ENCODE assay signal across 8 cellular contexts in genomic region chr2:180005465-180005864, GRCh38. TPM values are rescaled to one million over a fixed set of nuclear protein-coding genes. Genes with fewer than 3 reads are reported as not detected.
DNase-seq lines count a peak whose midpoint lies in the region; ATAC-seq and TF ChIP-seq lines count a peak whose summit lies in the region.
"Not testable (repeated sequence)": the region's sequence is repeated elsewhere in the genome, so short reads cannot be mapped to it uniquely, and the experiment has no call there.

No MANE protein-coding gene starts in this region.

- H3F3A ChIP-seq in neural cell (ENCODE audit: insufficient read depth, low read length, poor library complexity, severe bottlenecking): not testable (repeated sequence)

- DNase-seq in DND-41; IMR-90; activated naive CD4-positive, alpha-beta T cell treated with anti-CD3 and anti-CD28 coated beads, Interleukin-2, amount 10 ng/mL, durations not matched to agents 7 days and 5 days: not testable (repeated sequence)

- not testable (repeated sequence) for H3K18ac ChIP-seq in IMR-90 (ENCODE audit: low read depth, low read length)

- H4K20me1 ChIP-seq in DND-41 (ENCODE audit: insufficient read depth, low read length): peaks cover 31% of the 10 kb centered on the region; the same call in 1 of the 2 replicates
- not testable (repeated sequence) for H4K20me1 ChIP-seq in IMR-90 (ENCODE audit: insufficient read depth, low read length); neural cell (ENCODE audit: insufficient read depth)

- H3K23ac ChIP-seq in IMR-90 (ENCODE audit: low read depth, low read length): not testable (repeated sequence)

- not testable (repeated sequence) for H3K36me3 Mint-ChIP-seq in T-helper 1 cell treated with Interleukin-12 subunit alpha and Interleukin-12 subunit beta and Interleukin-4 antibody, amounts not matched to agents 30 μg/mL and 1 μg/mL, for 36 hours (ENCODE audit: low read depth); activated naive CD4-positive, alpha-beta T cell treated with anti-CD3 and anti-CD28 coated beads, Interleukin-2, amount 10 ng/mL, durations not matched to agents 7 days and 5 days

- not testable (repeated sequence) for H2BK5ac ChIP-seq in IMR-90 (ENCODE audit: low read depth, low read length, poor library complexity, severe bottlenecking)

- BruUV-seq in IMR-90 (replicated peaks; lab: Mats Ljungman, UMichigan): not testable (repeated sequence)

- H3K4me3 ChIP-seq in DND-41 (ENCODE audit: low read depth in 1 of 2, low read length in 2 of 2): peak overlapping the region; percentile 76 to 88; a peak in 3 of 4 replicates
- H3K4me3 ChIP-seq in IMR-90 (ENCODE audit: insufficient read depth, low read depth, low read length): not testable (repeated sequence)
- H3K4me3 ChIP-seq in duodenal mucosa (ENCODE audit: low read depth in 1 of 2, low read length in 2 of 2): peak overlapping the region; percentile 85 to 97
- H3K4me3 ChIP-seq in iPS-18c (ENCODE audit: insufficient read depth, low read depth, low read length): peak overlapping the region; percentile 34; the same call in 1 of the 2 replicates
- peak overlapping the region; percentile 85 for H3K4me3 ChIP-seq in neural cell (ENCODE audit: low read length)
- peak overlapping the region; percentile 92 to 99 for H3K4me3 ChIP-seq in stomach smooth muscle (ENCODE audit: low read length in 2 of 2)

- H3K9me1 ChIP-seq in IMR-90 (ENCODE audit: insufficient read depth, low read length): not testable (repeated sequence)

- H3K9me3 ChIP-seq in DND-41 (ENCODE audit: insufficient read depth, low read length, severe bottlenecking); IMR-90 (ENCODE audit: control insufficient read depth, insufficient read depth, low read length); duodenal mucosa (ENCODE audit: control insufficient read depth in 1 of 2, low read length in 2 of 2); iPS-18c (ENCODE audit: control insufficient read depth, insufficient read depth, low read length); neural cell (ENCODE audit: low read length); stomach smooth muscle (ENCODE audit: control insufficient read depth in 2 of 2, low read length in 2 of 2): not testable (repeated sequence)

- peaks cover 11% of the 10 kb centered on the region; the same call in 1 of the 2 replicates for H3K36me3 ChIP-seq in DND-41 (ENCODE audit: insufficient read depth, low read length)
- not testable (repeated sequence) for H3K36me3 ChIP-seq in IMR-90 (ENCODE audit: control insufficient read depth, insufficient read depth, low read length); duodenal mucosa (ENCODE audit: control insufficient read depth in 1 of 2, insufficient read depth in 2 of 2, low read length in 2 of 2); neural cell (ENCODE audit: insufficient read depth, low read length); stomach smooth muscle (ENCODE audit: control insufficient read depth in 2 of 2, insufficient read depth in 2 of 2, low read length in 2 of 2)

- not testable (repeated sequence) for H3K4ac ChIP-seq in IMR-90 (ENCODE audit: low read depth, low read length)

- H3K27me3 Mint-ChIP-seq in T-helper 1 cell treated with Interleukin-12 subunit alpha and Interleukin-12 subunit beta and Interleukin-4 antibody, amounts not matched to agents 30 μg/mL and 1 μg/mL, for 36 hours (ENCODE audit: low read depth); activated naive CD4-positive, alpha-beta T cell treated with anti-CD3 and anti-CD28 coated beads, Interleukin-2, amount 10 ng/mL, durations not matched to agents 7 days and 5 days: not testable (repeated sequence)

- H2BK120ac ChIP-seq in IMR-90 (ENCODE audit: low read depth, low read length): not testable (repeated sequence)

- WGBS in IMR-90 (ENCODE audit: extremely low coverage in 2 of 2, insufficient read length in 1 of 2), 2 experiments: 100% methylated on average over 2 of the region's 7 CpGs; no CpG with 5 or more reads in 1 of the 2 experiments

- not testable (repeated sequence) for H2AK5ac ChIP-seq in IMR-90 (ENCODE audit: low read depth, low read length)

- H3K79me2 ChIP-seq in DND-41 (ENCODE audit: insufficient read depth, low read length) (peaks cover 64% of the 10 kb centered on the region), neural cell (replicated peaks; ENCODE audit: insufficient read depth, low read length) (peaks cover 37% of the 10 kb centered on the region)

- not testable (repeated sequence) for H3K9me3 Mint-ChIP-seq in T-helper 1 cell treated with Interleukin-12 subunit alpha and Interleukin-12 subunit beta and Interleukin-4 antibody, amounts not matched to agents 30 μg/mL and 1 μg/mL, for 36 hours; activated naive CD4-positive, alpha-beta T cell treated with anti-CD3 and anti-CD28 coated beads, Interleukin-2, amount 10 ng/mL, durations not matched to agents 7 days and 5 days

- H3K9me2 ChIP-seq in neural cell (ENCODE audit: insufficient read depth, low read length): not testable (repeated sequence)

- not testable (repeated sequence) for H2AFZ ChIP-seq in DND-41 (ENCODE audit: low read depth, low read length); IMR-90 (replicated peaks; ENCODE audit: low read length, poor library complexity); neural cell (ENCODE audit: low read depth, low read length)

- H4K5ac ChIP-seq in IMR-90 (ENCODE audit: low read depth, low read length): not testable (repeated sequence)

- H3K79me1 ChIP-seq in IMR-90 (ENCODE audit: low read depth in 1 of 2, low read length in 2 of 2): peaks cover 26 to 53% of the 10 kb centered on the region in 2 experiments

- H3K4me3 Mint-ChIP-seq in T-helper 1 cell treated with Interleukin-12 subunit alpha and Interleukin-12 subunit beta and Interleukin-4 antibody, amounts not matched to agents 30 μg/mL and 1 μg/mL, for 36 hours: peak overlapping the region; percentile 54
- H3K4me3 Mint-ChIP-seq in activated naive CD4-positive, alpha-beta T cell treated with anti-CD3 and anti-CD28 coated beads, Interleukin-2, amount 10 ng/mL, durations not matched to agents 7 days and 5 days: peak overlapping the region; percentile 91

- not testable (repeated sequence) for TF ChIP-seq CTCF in DND-41 (IDR thresholded peaks at IDR 0.05; ENCODE audit: borderline replicate concordance, extremely low read depth, low read length, poor library complexity, severe bottlenecking); IMR-90 (conservative IDR thresholded peaks at IDR 0.05; ENCODE audit: low read depth, low read length); neural cell (IDR thresholded peaks at IDR 0.05; ENCODE audit: poor library complexity, severe bottlenecking)

- CTCF ChIA-PET in IMR-90 (lab: Yijun Ruan, JAX); activated naive CD4-positive, alpha-beta T cell treated with anti-CD3 and anti-CD28 coated beads, Interleukin-2, amount 10 ng/mL, durations not matched to agents 7 days and 5 days (lab: Charles Lee): not testable (repeated sequence)

- H3K4me1 ChIP-seq in DND-41 (ENCODE audit: insufficient read depth, low read length) (peaks cover 28% of the 10 kb centered on the region), duodenal mucosa (ENCODE audit: control insufficient read depth in 1 of 2, insufficient read depth in 2 of 2, low read length in 2 of 2) (peaks cover 11 to 22% of the 10 kb centered on the region in 2 donors)
- H3K4me1 ChIP-seq in IMR-90 (ENCODE audit: control insufficient read depth, insufficient read depth, low read length); stomach smooth muscle (ENCODE audit: control insufficient read depth, insufficient read depth, low read length): not testable (repeated sequence)

- H3K27ac Mint-ChIP-seq in T-helper 1 cell treated with Interleukin-12 subunit alpha and Interleukin-12 subunit beta and Interleukin-4 antibody, amounts not matched to agents 30 μg/mL and 1 μg/mL, for 36 hours; activated naive CD4-positive, alpha-beta T cell treated with anti-CD3 and anti-CD28 coated beads, Interleukin-2, amount 10 ng/mL, durations not matched to agents 7 days and 5 days: not testable (repeated sequence)

- H3K4me2 ChIP-seq in DND-41 (ENCODE audit: insufficient read depth, low read length) (peak overlapping the region; percentile 80), IMR-90 (ENCODE audit: low read depth, low read length) (peak overlapping the region; percentile 30; the same call in 1 of the 2 replicates), neural cell (ENCODE audit: low read length) (peak overlapping the region; percentile 97)

- peaks cover 19% of the 10 kb centered on the region for H3K4me1 Mint-ChIP-seq in T-helper 1 cell treated with Interleukin-12 subunit alpha and Interleukin-12 subunit beta and Interleukin-4 antibody, amounts not matched to agents 30 μg/mL and 1 μg/mL, for 36 hours (ENCODE audit: low read depth)
- peaks cover 38% of the 10 kb centered on the region for H3K4me1 Mint-ChIP-seq in activated naive CD4-positive, alpha-beta T cell treated with anti-CD3 and anti-CD28 coated beads, Interleukin-2, amount 10 ng/mL, durations not matched to agents 7 days and 5 days

- not testable (repeated sequence) for TF ChIP-seq POLR2A in IMR-90 (IDR thresholded peaks at IDR 0.05; ENCODE audit: low read depth, low read length)

- not testable (repeated sequence) for H3K27me3 ChIP-seq in DND-41 (ENCODE audit: insufficient read depth, low read length, poor library complexity); IMR-90 (ENCODE audit: control insufficient read depth, insufficient read depth, low read length); duodenal mucosa (ENCODE audit: control insufficient read depth in 1 of 2, insufficient read depth in 2 of 2, low read length in 2 of 2); neural cell (ENCODE audit: insufficient read depth, low read depth, low read length); stomach smooth muscle (ENCODE audit: control insufficient read depth in 1 of 2, insufficient read depth in 2 of 2, low read length in 2 of 2)

- H2BK15ac ChIP-seq in IMR-90 (ENCODE audit: low read depth, low read length): not testable (repeated sequence)

- not testable (repeated sequence) for H2AK9ac ChIP-seq in IMR-90 (replicated peaks; ENCODE audit: low read depth, low read length, poor library complexity)

- H3K27ac ChIP-seq in DND-41 (ENCODE audit: low read length): peak overlapping the region; percentile 90
- H3K27ac ChIP-seq in IMR-90 (ENCODE audit: insufficient read depth, low read length); duodenal mucosa (ENCODE audit: low read depth, low read length); neural cell (ENCODE audit: low read length); stomach smooth muscle (ENCODE audit: low read length): not testable (repeated sequence)

- POLR2A ChIA-PET in IMR-90 (lab: Charles Lee; ENCODE audit: unreplicated experiment): not testable (repeated sequence)

- not testable (repeated sequence) for H2BK20ac ChIP-seq in IMR-90 (ENCODE audit: low read depth, low read length)

- not testable (repeated sequence) for H4K91ac ChIP-seq in IMR-90 (ENCODE audit: insufficient read depth, low read depth, low read length)

- not testable (repeated sequence) for TF ChIP-seq RAD21 in IMR-90 (IDR thresholded peaks at IDR 0.05; ENCODE audit: low read length); neural cell (conservative IDR thresholded peaks at IDR 0.05)

- dilution Hi-C loops in IMR-90 (cut with HindIII; ENCODE audit: low sequenced_read_pairs, unreplicated experiment): not testable (repeated sequence)

- H3K14ac ChIP-seq in IMR-90 (replicated peaks; ENCODE audit: low read depth, low read length): not testable (repeated sequence)

- not testable (repeated sequence) for ATAC-seq in DND-41 (ENCODE audit: insufficient read depth, low read depth); IMR-90 (ENCODE audit: low read depth)

- TF ChIP-seq EP300 in neural cell (conservative IDR thresholded peaks at IDR 0.05; ENCODE audit: poor library complexity, severe bottlenecking): not testable (repeated sequence)

- H3K56ac ChIP-seq in IMR-90 (ENCODE audit: extremely low read depth, insufficient read depth, low read length): not testable (repeated sequence)

- H3K9ac ChIP-seq in DND-41 (ENCODE audit: low read depth, low read length) (peak overlapping the region; percentile 82), neural cell (ENCODE audit: low read length) (peak overlapping the region; percentile 87)
- H3K9ac ChIP-seq in IMR-90 (ENCODE audit: low read depth, low read length); duodenal mucosa (ENCODE audit: low read depth in 1 of 2, low read length in 2 of 2); stomach smooth muscle (ENCODE audit: low read length in 2 of 2): not testable (repeated sequence)

- in situ Hi-C loops in IMR-90 (cut with MboI; ENCODE audit: low sequenced_read_pairs): not testable (repeated sequence)

- not testable (repeated sequence) for H4K8ac ChIP-seq in IMR-90 (ENCODE audit: low read depth in 2 of 2, low read length in 2 of 2)

- intact Hi-C loops in IMR-90 (cut with micrococcal nuclease): not testable (repeated sequence)

RNA-seq across cellular contexts. Expression of gene CWC22, which starts 1.6 kb away (rescaled TPM):
- 17.9 and 21.1 TPM in 2 replicates for total RNA-seq in IMR-90 (2012; rRNA removed)
- polyA plus RNA-seq in IMR-90 (2012; rRNA removed) (3.5 and 4.5 TPM in 2 replicates), neural cell (13.2 and 16.0 TPM in 2 replicates)
- polyA plus RNA-seq in IMR-90 (2012; cell fraction: cytosol; rRNA removed): 0.32 and 0.71 TPM in 2 replicates
- 0.60 and 5.3 TPM in 2 replicates for polyA plus RNA-seq in IMR-90 (2012; cell fraction: nucleus; rRNA removed; ENCODE audit: low replicate concordance)
- polyA minus RNA-seq in neural cell: 34.1 and 36.9 TPM in 2 replicates

Comparison
In these comparisons a context has a peak if more than half of its experiments do, and no peak if none do; other contexts are left out.
1. H3K4me2 ChIP-seq: peak in every context shown above with its lines; median percentile 97 in neural cell; 80 in DND-41; 30 in IMR-90.